1 cellular context compared by ENCODE assay signal in the genomic region with DNA sequence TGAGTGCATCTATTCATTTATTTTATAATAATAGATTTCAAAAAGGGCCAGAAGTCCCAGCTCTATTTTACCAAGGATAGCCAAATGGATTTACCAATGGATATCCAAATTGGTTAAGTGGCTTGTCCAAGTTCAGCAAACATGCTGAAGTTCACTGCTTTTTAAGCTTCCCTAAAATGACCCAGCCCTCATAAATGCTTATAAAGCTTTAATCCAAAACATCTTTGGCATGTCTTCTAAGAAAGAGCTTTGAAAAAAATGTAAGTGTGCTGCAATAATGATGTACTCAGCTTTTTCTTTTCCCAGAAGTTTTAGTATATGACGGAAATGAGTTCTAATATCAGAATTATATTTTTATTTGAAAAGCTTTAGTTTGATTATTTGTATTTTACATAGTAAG.
TF ChIP-seq lines count a peak whose summit lies in the region.

No MANE protein-coding gene starts in this region.

TF ChIP-seq in IMR-90, 13 proteins besides CTCF, POLR2A, EP300 and RAD21 (continued from another document):
- TF ChIP-seq RCOR1 (IDR thresholded peaks at IDR 0.05; ENCODE audit: insufficient replicate concordance, low read length) (no peak), RFX5 (IDR thresholded peaks at IDR 0.05; ENCODE audit: low read depth, low read length) (no peak), NFE2L2 (IDR thresholded peaks at IDR 0.05; ENCODE audit: low read depth, low read length) (no peak)
- TF ChIP-seq, protein P1, sequence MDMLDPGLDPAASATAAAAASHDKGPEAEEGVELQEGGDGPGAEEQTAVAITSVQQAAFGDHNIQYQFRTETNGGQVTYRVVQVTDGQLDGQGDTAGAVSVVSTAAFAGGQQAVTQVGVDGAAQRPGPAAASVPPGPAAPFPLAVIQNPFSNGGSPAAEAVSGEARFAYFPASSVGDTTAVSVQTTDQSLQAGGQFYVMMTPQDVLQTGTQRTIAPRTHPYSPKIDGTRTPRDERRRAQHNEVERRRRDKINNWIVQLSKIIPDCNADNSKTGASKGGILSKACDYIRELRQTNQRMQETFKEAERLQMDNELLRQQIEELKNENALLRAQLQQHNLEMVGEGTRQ (IDR thresholded peaks at IDR 0.05; ENCODE audit: low read depth, low read length) = no peak
